Comparison of ENCODE assay signal across 8 cellular contexts in the genomic region with DNA sequence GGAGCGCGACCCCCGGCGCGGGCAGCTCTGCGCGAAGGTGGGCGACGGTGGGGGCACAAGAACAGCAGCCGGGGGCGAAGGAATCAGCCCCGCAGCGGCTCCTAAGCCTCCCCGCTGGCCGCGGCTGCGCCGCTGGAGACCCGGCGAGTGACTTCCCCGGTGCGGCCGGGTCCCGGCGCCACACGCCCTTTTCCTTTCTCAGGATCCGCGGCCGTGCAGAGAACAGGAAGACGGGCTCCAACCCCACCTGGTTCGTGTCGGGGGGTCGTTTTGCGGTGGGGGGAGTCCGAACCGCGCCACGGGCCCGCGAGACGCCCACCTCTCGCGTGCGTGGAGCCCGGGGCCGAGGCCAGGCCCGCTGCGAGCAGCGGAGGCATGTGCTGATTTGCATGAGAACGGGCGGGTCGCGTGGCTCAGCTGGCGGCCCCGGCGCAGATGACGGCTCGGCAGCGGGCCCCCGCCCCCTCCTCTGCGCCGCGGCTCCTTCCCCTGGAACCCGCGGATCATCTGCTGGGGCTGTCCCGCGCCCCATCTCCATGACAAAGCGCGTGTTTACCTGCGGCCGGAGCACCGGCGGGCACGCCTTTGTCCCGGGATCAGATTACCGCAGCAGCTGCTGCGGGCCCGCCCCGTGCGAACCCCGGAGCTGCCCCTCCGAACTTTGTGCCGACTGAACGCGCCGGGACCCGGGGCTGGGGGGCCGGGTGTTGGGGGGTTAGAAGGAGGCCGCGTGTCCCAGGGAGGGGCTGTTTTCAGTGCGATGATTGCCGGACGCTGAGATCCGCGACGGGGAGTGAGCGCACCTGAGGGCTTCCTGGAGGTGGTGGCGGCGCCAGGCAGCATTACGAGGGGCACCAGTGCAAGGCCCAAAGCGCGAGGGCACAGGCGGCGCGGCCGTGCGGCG. TPM values are rescaled to one million over a fixed set of nuclear protein-coding genes. Genes with fewer than 3 reads are reported as not detected.
DNase-seq lines count a peak whose midpoint lies in the region; ATAC-seq and TF ChIP-seq lines count a peak whose summit lies in the region.

No MANE protein-coding gene starts in this region.

- CTCF ChIA-PET in Caco-2 (lab: Charles Lee) (no interaction called here), WTC11 (lab: Charles Lee) (interaction anchor here (0.8 to 1.0 kb wide), 2 partner anchors 108 to 221 kb away, joined by 3 read pairs; no protein-coding TSS in a partner anchor)

- peak overlapping the region; percentile 78 for H3K4me3 Mint-ChIP-seq in Caco-2 (ENCODE audit: unreplicated experiment)
- peak overlapping the region; percentile 62 for H3K4me3 Mint-ChIP-seq in WTC11
- peak overlapping the region; percentile 48 for H3K4me3 Mint-ChIP-seq in endodermal cell
- peak overlapping the region; percentile 69 to 95 (median 81) for H3K4me3 Mint-ChIP-seq in naive B cell

- POLR2A ChIA-PET in Caco-2 (lab: Charles Lee) (interaction anchor here (0.6 kb wide), 1 partner anchor 434 kb away, joined by 3 read pairs; no protein-coding TSS in a partner anchor), WTC11 (lab: Charles Lee) (interaction anchor here (1.0 to 1.3 kb wide), 2 partner anchors 8 to 9 kb away, joined by 3 to 4 read pairs; no protein-coding TSS in a partner anchor)

- peaks cover 11% of the 10 kb centered on the region for H3K4me1 Mint-ChIP-seq in Caco-2 (ENCODE audit: low read depth, unreplicated experiment)
- peaks cover 47% of the 10 kb centered on the region for H3K4me1 Mint-ChIP-seq in WTC11
- peaks cover 12% of the 10 kb centered on the region for H3K4me1 Mint-ChIP-seq in endodermal cell
- peaks cover 34 to 47% (median 34%) of the 10 kb centered on the region in 3 donors for H3K4me1 Mint-ChIP-seq in naive B cell

- intact Hi-C loops in Caco-2 (cut with micrococcal nuclease; ENCODE audit: unreplicated experiment) (loop anchor here (10.0 kb wide), 1 partner anchor 141 kb away; no protein-coding TSS in a partner anchor), aorta (cut with DNase I) (loop anchor here (10.0 kb wide), 2 partner anchors 131 to 341 kb away; no protein-coding TSS in a partner anchor)

- peak overlapping the region; percentile 56; the same call in 1 of the 2 replicates for H3K9ac ChIP-seq in HUES64 (ENCODE audit: low read depth, low read length)
- H3K9ac ChIP-seq in endodermal cell (ENCODE audit: extremely low read depth, low read length, poor library complexity, severe bottlenecking): no peak overlapping the region

- peaks cover 30% of the 10 kb centered on the region for H3K27me3 Mint-ChIP-seq in Caco-2 (ENCODE audit: insufficient read depth, unreplicated experiment)
- H3K27me3 Mint-ChIP-seq in WTC11 (ENCODE audit: low read depth): peaks cover 84% of the 10 kb centered on the region
- H3K27me3 Mint-ChIP-seq in endodermal cell (ENCODE audit: insufficient read depth): peaks cover 91% of the 10 kb centered on the region
- peaks cover 53 to 80% (median 62%) of the 10 kb centered on the region in 3 donors for H3K27me3 Mint-ChIP-seq in naive B cell

- H3K9me3 Mint-ChIP-seq in Caco-2 (ENCODE audit: unreplicated experiment): no peaks in the 10 kb centered on the region
- H3K9me3 Mint-ChIP-seq in WTC11: peaks cover 21% of the 10 kb centered on the region
- H3K9me3 Mint-ChIP-seq in endodermal cell: peaks cover 21% of the 10 kb centered on the region
- no peaks in the 10 kb centered on the region for H3K9me3 Mint-ChIP-seq in naive B cell

- no TSS peak for BruUV-seq in Caco-2 (replicated peaks; lab: Mats Ljungman, UMichigan)

- ATAC-seq in GM21360 (IDR thresholded peaks at IDR 0.05; ENCODE audit: unreplicated experiment): peak; percentile 49
- peak; percentile 60 for ATAC-seq in WTC11
- ATAC-seq in naive B cell (ENCODE audit: low read depth in 2 of 2): peak; percentile 72 to 73
- peak; percentile 4 for ATAC-seq in aorta (ENCODE audit: low FRiP score)

- H3K27me3 ChIP-seq in Caco-2 (replicated peaks; ENCODE audit: control insufficient read depth, insufficient read depth, low read length) (peaks cover 7% of the 10 kb centered on the region), HUES64 (ENCODE audit: insufficient read depth, low read length) (peaks cover 81% of the 10 kb centered on the region), endodermal cell (ENCODE audit: control insufficient read depth, insufficient read depth, low read length, poor library complexity, severe bottlenecking) (peaks cover 92% of the 10 kb centered on the region), aorta (ENCODE audit: control insufficient read depth in 1 of 2, insufficient read depth in 2 of 2, low read length in 1 of 2) (no peaks in the 10 kb centered on the region)

- peaks cover 18% of the 10 kb centered on the region for H3K4me1 ChIP-seq in Caco-2
- H3K4me1 ChIP-seq in HUES64 (ENCODE audit: insufficient read depth, low read length): peaks cover 47% of the 10 kb centered on the region
- no peaks in the 10 kb centered on the region for H3K4me1 ChIP-seq in endodermal cell (ENCODE audit: control insufficient read depth, insufficient read depth, low read length)
- H3K4me1 ChIP-seq in aorta (ENCODE audit: control insufficient read depth in 1 of 2, insufficient read depth in 2 of 2, low read length in 2 of 2): no peaks in the 10 kb centered on the region

- DNase-seq in Caco-2 (peak in 1 of 2 experiments; percentile 53), WTC11 (ENCODE audit: low spot score) (peak; percentile 91), endodermal cell (peak; percentile 94), naive B cell (peak; percentile 78), aorta (no peak), NCI-H446 (lab: John Stamatoyannopoulos, UW) (no peak)

- H3K4me3 ChIP-seq in Caco-2 (ENCODE audit: low read depth, low read length): peak overlapping the region; percentile 64
- H3K4me3 ChIP-seq in HUES64 (ENCODE audit: low read length): peak overlapping the region; percentile 51
- H3K4me3 ChIP-seq in endodermal cell (ENCODE audit: low read length): peak overlapping the region; percentile 68
- peak overlapping the region in 1 of 2 donors; percentile 36 for H3K4me3 ChIP-seq in aorta (ENCODE audit: low read length in 2 of 2)

- under 1% methylated on average over 108 of the region's 108 CpGs for whole genome bisulfite sequencing in HUES64
- WGBS in endodermal cell (ENCODE audit: insufficient coverage in 1 of 2, insufficient read length in 1 of 2), 2 experiments: 0 to 1% methylated on average over 26 to 108 of the region's 108 CpGs
- WGBS in aorta, 2 donors: 1% methylated on average over 78 to 108 of the region's 108 CpGs

- TF ChIP-seq CTCF in Caco-2 (IDR thresholded peaks at IDR 0.05; ENCODE audit: insufficient read depth in 1 of 2, low read depth in 1 of 2, low read length in 1 of 2, severe bottlenecking in 1 of 2, unreplicated experiment in 1 of 2) (no peak), WTC11 (IDR thresholded peaks at IDR 0.05) (no peak), endodermal cell (conservative IDR thresholded peaks at IDR 0.05) (no peak)

- H3K9me3 ChIP-seq in Caco-2 (peaks cover under 1% of the 10 kb centered on the region; the same call in 1 of the 2 replicates), HUES64 (ENCODE audit: insufficient read depth, low read depth, low read length) (peaks cover 7% of the 10 kb centered on the region), endodermal cell (ENCODE audit: control insufficient read depth, low read length) (peaks cover 13% of the 10 kb centered on the region), aorta (ENCODE audit: control insufficient read depth, low read length) (no peaks in the 10 kb centered on the region)

- H3K27ac ChIP-seq in HUES64 (ENCODE audit: low read depth, low read length): peak overlapping the region; percentile 81; the same call in 1 of the 2 replicates
- peak overlapping the region; percentile 96 for H3K27ac ChIP-seq in endodermal cell (ENCODE audit: low read depth, low read length)
- no peak overlapping the region for H3K27ac ChIP-seq in aorta (ENCODE audit: low read depth in 1 of 2, low read length in 2 of 2)

- H3K36me3 ChIP-seq in Caco-2 (ENCODE audit: control insufficient read depth, insufficient read depth, low read length) (no peaks in the 10 kb centered on the region), HUES64 (ENCODE audit: insufficient read depth, low read length) (no peaks in the 10 kb centered on the region), endodermal cell (ENCODE audit: control insufficient read depth, insufficient read depth, low read length) (no peaks in the 10 kb centered on the region), aorta (ENCODE audit: control insufficient read depth in 1 of 2, insufficient read depth in 2 of 2, low read length in 1 of 2) (no peaks in the 10 kb centered on the region)

- H3K27ac Mint-ChIP-seq in Caco-2 (ENCODE audit: unreplicated experiment): no peak overlapping the region
- peak overlapping the region; percentile 60; the same call in 1 of the 2 replicates for H3K27ac Mint-ChIP-seq in WTC11
- no peak overlapping the region for H3K27ac Mint-ChIP-seq in endodermal cell
- H3K27ac Mint-ChIP-seq in naive B cell: peak overlapping the region in 4 of 6 donors; percentile 53 to 91 (median 76)

- H3K36me3 Mint-ChIP-seq in Caco-2 (ENCODE audit: insufficient read depth, unreplicated experiment): peaks cover 7% of the 10 kb centered on the region
- peaks cover 22% of the 10 kb centered on the region for H3K36me3 Mint-ChIP-seq in WTC11
- peaks cover 5% of the 10 kb centered on the region for H3K36me3 Mint-ChIP-seq in endodermal cell (ENCODE audit: low read depth)
- H3K36me3 Mint-ChIP-seq in naive B cell: peaks cover 0 to 4% of the 10 kb centered on the region in 2 donors

TF ChIP-seq in WTC11, 78 proteins besides CTCF, POLR2A, EP300 and RAD21 (continues in another document):
- peak; percentile 99 for TF ChIP-seq FOXK1 (CRISPR knock-in tag; IDR thresholded peaks at IDR 0.05)
- TF ChIP-seq OVOL2 (CRISPR knock-in tag; IDR thresholded peaks at IDR 0.05; ENCODE audit: borderline replicate concordance): no peak

RNA-seq across cellular contexts. Expression of a gene that starts 4.9 kb away (rescaled TPM):
- 6.6 and 8.1 TPM in 2 replicates for total RNA-seq in Caco-2 (2022)
- 3.2 TPM for polyA plus RNA-seq in HUES64 (2013, experiment 1 of 2)
- 6.8 TPM for polyA plus RNA-seq in HUES64 (2013, experiment 2 of 2)
- 20.6 to 25.3 TPM (median 20.7 TPM) in 3 replicates for total RNA-seq in WTC11 (2021)
- total RNA-seq in endodermal cell: 1 to 10 TPM; 3.1 to 3.6 TPM
- 79.0 TPM for polyA plus RNA-seq in endodermal cell (2013, experiment 1 of 2)
- polyA plus RNA-seq in endodermal cell (2013, experiment 2 of 2): 59.5 TPM
- polyA plus RNA-seq in naive B cell (ENCODE audit: low read depth in 6 of 6): 1 to 10 TPM in 2 of 6 donors, under 1 TPM in 2, not detected in 2; 0.19 to 1.4 (median 0.98) TPM
- 10 to 100 TPM; 24.8 to 30.5 TPM for total RNA-seq in aorta
- 1 to 10 TPM in 1 of 2 donors, under 1 TPM in 1; 0.13 to 4.0 TPM for polyA plus RNA-seq in aorta

RNA-seq across cellular contexts. Expression of a gene that starts 10.8 kb away (rescaled TPM):
- total RNA-seq in Caco-2 (2022): 20.9 and 21.0 TPM in 2 replicates
- 10.7 TPM for polyA plus RNA-seq in HUES64 (2013, experiment 1 of 2)
- 12.1 TPM for polyA plus RNA-seq in HUES64 (2013, experiment 2 of 2)
- total RNA-seq in WTC11 (2021): 15.2 to 16.8 TPM (median 15.2 TPM) in 3 replicates
- total RNA-seq in endodermal cell: 10 to 100 TPM; 25.7 to 27.5 TPM
- polyA plus RNA-seq in endodermal cell (2013, experiment 1 of 2): 21.6 TPM
- 20.5 TPM for polyA plus RNA-seq in endodermal cell (2013, experiment 2 of 2)
- 10 to 100 TPM in 5 of 6 donors, 1 to 10 TPM in 1; 8.3 to 35.2 (median 27.5) TPM for polyA plus RNA-seq in naive B cell (ENCODE audit: low read depth in 6 of 6)
- total RNA-seq in aorta: 10 to 100 TPM; 30.2 to 38.5 TPM
- 10 to 100 TPM in 1 of 2 donors, 1 to 10 TPM in 1; 5.5 to 10.7 TPM for polyA plus RNA-seq in aorta

Comparison
In these comparisons a context has a peak if more than half of its experiments do, and no peak if none do; other contexts are left out.
1. DNase-seq: peak in WTC11 (single experiment), endodermal cell (single experiment) and naive B cell (single experiment); none in aorta (0 of 2) and NCI-H446 (0 of 2).
2. H3K27ac Mint-ChIP-seq: peak in WTC11 (single experiment) and naive B cell (4 of 6); none in Caco-2 (single experiment) and endodermal cell (single experiment).
3. ATAC-seq: peak in every context shown above with its lines; median percentile 72 in naive B cell; 60 in WTC11; 49 in GM21360; 4 in aorta.
4. H3K27ac ChIP-seq: peak in HUES64 (single experiment) and endodermal cell (single experiment); none in aorta (0 of 2).
5. Peak in every context shown above with its lines, with median percentiles within 50 percentile points of each other: H3K4me3 Mint-ChIP-seq.